In the genomic region with DNA sequence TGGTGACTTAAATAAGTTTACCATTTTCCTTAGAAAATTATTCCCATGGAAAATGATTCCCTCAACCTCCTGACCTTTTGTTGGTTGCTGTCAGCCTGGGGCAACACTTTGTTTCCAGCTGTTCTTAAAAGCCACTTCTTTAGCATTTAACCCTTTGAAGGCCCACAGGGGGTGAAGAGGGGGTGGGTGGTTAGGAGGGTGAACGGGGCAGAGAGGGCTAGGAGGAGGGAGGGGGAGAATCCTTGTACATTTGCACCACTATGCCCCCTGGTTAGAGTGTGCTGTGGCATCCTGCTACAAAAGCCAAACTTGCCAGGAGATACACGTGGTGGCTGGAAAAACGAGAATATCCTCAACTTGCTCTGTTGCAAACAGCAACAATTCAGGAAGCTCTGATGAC, we compare ENCODE assay signal across 1 cellular context.
TF ChIP-seq lines count a peak whose summit lies in the region.

No MANE protein-coding gene starts in this region.

TF ChIP-seq in H1, 55 proteins besides CTCF, POLR2A, EP300 and RAD21 (continued from another document):
- TF ChIP-seq GABPA (IDR thresholded peaks at IDR 0.05; ENCODE audit: borderline replicate concordance, insufficient read depth, low read length) = no peak
- TF ChIP-seq SP2 (IDR thresholded peaks at IDR 0.05; ENCODE audit: low read length) = no peak
- TF ChIP-seq CHD1 (IDR thresholded peaks at IDR 0.05; ENCODE audit: low read depth, low read length) = no peak
- no peak for TF ChIP-seq KDM5A (IDR thresholded peaks at IDR 0.05; ENCODE audit: low read length)
- peak; percentile 38; the same call in 1 of the 2 replicates for TF ChIP-seq KDM1A (IDR thresholded peaks at IDR 0.05; ENCODE audit: borderline replicate concordance, low read length)
- TF ChIP-seq SIN3A (conservative IDR thresholded peaks at IDR 0.05 in 1 of 2, IDR thresholded peaks at IDR 0.05 in 1 of 2; ENCODE audit: low read depth in 1 of 2, low read length in 2 of 2) = peak in 1 of 2 experiments; percentile 84; a peak in 3 of 4 replicates
- TF ChIP-seq PHF8 (conservative IDR thresholded peaks at IDR 0.05; ENCODE audit: low read depth, low read length) = no peak
- no peak for TF ChIP-seq RFX5 (IDR thresholded peaks at IDR 0.05; ENCODE audit: borderline replicate concordance, low read depth, low read length)
- peak; percentile 23; the same call in 1 of the 2 replicates for TF ChIP-seq YY1 (IDR thresholded peaks at IDR 0.05; ENCODE audit: low read depth, low read length)
- peak; percentile 57; the same call in 1 of the 2 replicates for TF ChIP-seq EGR1 (IDR thresholded peaks at IDR 0.05; ENCODE audit: borderline replicate concordance, low read depth, low read length)
- no peak for TF ChIP-seq CEBPB (IDR thresholded peaks at IDR 0.05; ENCODE audit: low read depth, low read length)
- TF ChIP-seq, protein P1, sequence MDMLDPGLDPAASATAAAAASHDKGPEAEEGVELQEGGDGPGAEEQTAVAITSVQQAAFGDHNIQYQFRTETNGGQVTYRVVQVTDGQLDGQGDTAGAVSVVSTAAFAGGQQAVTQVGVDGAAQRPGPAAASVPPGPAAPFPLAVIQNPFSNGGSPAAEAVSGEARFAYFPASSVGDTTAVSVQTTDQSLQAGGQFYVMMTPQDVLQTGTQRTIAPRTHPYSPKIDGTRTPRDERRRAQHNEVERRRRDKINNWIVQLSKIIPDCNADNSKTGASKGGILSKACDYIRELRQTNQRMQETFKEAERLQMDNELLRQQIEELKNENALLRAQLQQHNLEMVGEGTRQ (IDR thresholded peaks at IDR 0.05; ENCODE audit: low read length) = no peak
- TF ChIP-seq, protein P2, sequence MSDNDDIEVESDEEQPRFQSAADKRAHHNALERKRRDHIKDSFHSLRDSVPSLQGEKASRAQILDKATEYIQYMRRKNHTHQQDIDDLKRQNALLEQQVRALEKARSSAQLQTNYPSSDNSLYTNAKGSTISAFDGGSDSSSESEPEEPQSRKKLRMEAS (IDR thresholded peaks at IDR 0.05) = peak; percentile 48; the same call in 1 of the 2 replicates
- TF ChIP-seq KDM4A (IDR thresholded peaks at IDR 0.05; ENCODE audit: low read depth, low read length, severe bottlenecking) = no peak
- no peak for TF ChIP-seq MAFK (IDR thresholded peaks at IDR 0.05; ENCODE audit: low read depth, low read length)
- TF ChIP-seq FOSL1 (IDR thresholded peaks at IDR 0.05; ENCODE audit: insufficient read depth, low read depth, low read length) = no peak
- no peak for TF ChIP-seq NRF1 (IDR thresholded peaks at IDR 0.05; ENCODE audit: low read depth, low read length)
- TF ChIP-seq BRCA1 (IDR thresholded peaks at IDR 0.05; ENCODE audit: low read depth, low read length) = no peak
- peak; percentile 97 for TF ChIP-seq RXRA (IDR thresholded peaks at IDR 0.05; ENCODE audit: insufficient read depth, low read depth, low read length)
- TF ChIP-seq BCL11A (IDR thresholded peaks at IDR 0.05; ENCODE audit: low read depth in 2 of 2, low read length in 2 of 2) = peak in 1 of 2 experiments; percentile 46
- no peak for TF ChIP-seq RNF2 (IDR thresholded peaks at IDR 0.05; ENCODE audit: borderline replicate concordance, low read depth, low read length, missing control alignments, poor library complexity, severe bottlenecking)
TF ChIP-seq in H1: peak in this region for 14.
